Comparison of ENCODE assay signal across 10 cellular contexts in the genomic region with DNA sequence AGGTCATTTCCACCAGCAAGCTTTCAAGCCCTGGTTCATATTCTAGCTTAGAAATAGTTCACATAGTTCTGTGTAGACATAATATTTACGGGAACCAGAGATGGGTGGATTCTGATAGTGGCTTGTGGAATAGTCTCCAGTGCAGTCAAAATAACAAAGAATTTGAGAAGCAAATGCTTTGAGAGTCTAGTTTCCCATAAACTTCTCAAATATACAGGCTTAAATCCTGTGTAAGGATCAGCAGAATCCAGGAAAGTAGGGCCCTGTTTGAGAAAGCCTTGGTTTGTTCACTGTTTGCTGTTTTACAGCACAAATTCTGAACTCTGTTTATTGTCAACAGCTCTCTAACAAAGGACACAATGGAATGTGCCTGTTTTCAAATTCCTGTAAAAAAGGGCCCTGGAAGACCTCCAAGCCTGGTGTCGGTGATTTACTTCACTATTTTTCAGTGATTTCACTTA. TPM values are rescaled to one million over a fixed set of nuclear protein-coding genes. Genes with fewer than 3 reads are reported as not detected.
DNase-seq lines count a peak whose midpoint lies in the region; ATAC-seq and TF ChIP-seq lines count a peak whose summit lies in the region.
"Had no signal": no experiment of that assay in that cellular context is flagged by ENCODE, and none has a peak within 500 bp of the region (broad histone marks: within the 10 kb centered on the region; RNA-seq: fewer than 3 reads in every experiment).

No MANE protein-coding gene starts in this region.

- ATAC-seq in GM18519 (IDR thresholded peaks at IDR 0.05; ENCODE audit: low FRiP score, unreplicated experiment): no peak

- no peak for TF ChIP-seq CTCF in nephron (IDR thresholded peaks at IDR 0.05; ENCODE audit: unreplicated experiment in 3 of 3)
- TF ChIP-seq CTCF in transverse colon (IDR thresholded peaks at IDR 0.05): no peak

- peak overlapping the region; percentile 90 to 95 (median 95) for H3K27ac Mint-ChIP-seq in nephron

- H3K4me1 Mint-ChIP-seq in nephron: peaks cover 11% of the 10 kb centered on the region

- H3K9me3 ChIP-seq in SJCRH30 (replicated peaks): no peaks in the 10 kb centered on the region
- H3K9me3 ChIP-seq in transverse colon: no peaks in the 10 kb centered on the region

- no peak for TF ChIP-seq POLR2A in transverse colon (IDR thresholded peaks at IDR 0.05)

- H3K27ac ChIP-seq in SJCRH30: peak overlapping the region; percentile 26; the same call in 1 of the 2 replicates
- H3K27ac ChIP-seq in transverse colon: peak overlapping the region; percentile 65 to 73 (median 69)

- DNase-seq in SJCRH30 (no peak), fibroblast of gingiva (ENCODE audit: low read depth) (peak; percentile 67), transverse colon (no peak), C1 segment of cervical spinal cord (lab: John Stamatoyannopoulos, UW) (no peak), HCEC 1CT (no peak), superior temporal gyrus (ENCODE audit: extremely low spot score) (no peak)
- DNase-seq: activated CD8-positive, alpha-beta memory T cell treated with anti-CD3 and anti-CD28 coated beads, Interleukin-2, amount 50 U/mL, for 48 hours; NCI-H2171 had no signal

- no peak overlapping the region for H3K4me3 Mint-ChIP-seq in nephron

- H3K36me3 ChIP-seq in SJCRH30: no peaks in the 10 kb centered on the region
- H3K36me3 ChIP-seq in transverse colon: no peaks in the 10 kb centered on the region

- H3K36me3 Mint-ChIP-seq in nephron (ENCODE audit: low read depth): no peaks in the 10 kb centered on the region

- H3K4me1 ChIP-seq in SJCRH30 (peaks cover 9% of the 10 kb centered on the region), transverse colon (peaks cover 0 to 10% (median 3%) of the 10 kb centered on the region in 4 donors)

- H3K4me3 ChIP-seq in SJCRH30 (no peak overlapping the region), transverse colon (no peak overlapping the region)

- H3K27me3 Mint-ChIP-seq in nephron (ENCODE audit: low read depth): no peaks in the 10 kb centered on the region

- WGBS in transverse colon (ENCODE audit: low coverage in 1 of 2), 2 donors: 62 to 91% methylated on average over 2 of the region's 2 CpGs

- TF ChIP-seq EP300 in transverse colon (IDR thresholded peaks at IDR 0.05; ENCODE audit: low read depth): no peak

- H3K9me3 Mint-ChIP-seq in nephron: no peaks in the 10 kb centered on the region

- H3K27me3 ChIP-seq in SJCRH30 (no peaks in the 10 kb centered on the region), transverse colon (no peaks in the 10 kb centered on the region)

- intact Hi-C loops in transverse colon (cut with DNase I; ENCODE audit: low total_unique reads): no loop called here

- in situ Hi-C loops in transverse colon (cut with MboI; ENCODE audit: low pct_ligation_motif_present in 1 of 4, low pct_unique_long_range_greater_than_20kb in 1 of 4, low sequenced_read_pairs in 3 of 4): no loop called here

RNA-seq across cellular contexts. Expression of a gene that starts 11.5 kb away (rescaled TPM):
- 2.9 and 3.1 TPM in 2 replicates for total RNA-seq in SJCRH30 (2014; rRNA removed; shearing (Covaris generic))
- total RNA-seq in transverse colon: 1,000 to 10,000 TPM in 2 of 4 donors, 100 to 1,000 TPM in 2; 345 to 1,356 (median 884) TPM

Comparison
In these comparisons a context has a peak if more than half of its experiments do, and no peak if none do; other contexts are left out.
1. RNA of a gene that starts 11.5 kb away (total RNA-seq): 345 to 1,356 TPM in transverse colon; 2.9 to 3.1 TPM in SJCRH30; every median in the first group is over 10 times any median in the second.